ENCODE assay signal across 18 cellular contexts in genomic region chr18:27787543-27787942, GRCh38.
DNase-seq lines count a peak whose midpoint lies in the region; ATAC-seq, FAIRE-seq and TF ChIP-seq lines count a peak whose summit lies in the region.
"Had no signal": no experiment of that assay in that cellular context is flagged by ENCODE, and none has a peak within 500 bp of the region (broad histone marks: within the 10 kb centered on the region; RNA-seq: fewer than 3 reads in every experiment).

No MANE protein-coding gene starts in this region.

- no peak for FAIRE-seq in HepG2 (lab: Jason Lieb, UNC)
- FAIRE-seq: GM12878, GM19239 had no signal

- H3K27ac ChIP-seq in HepG2 (ENCODE audit: extremely low read length, insufficient read depth, low read length) = no peak overlapping the region
- no peak overlapping the region for H3K27ac ChIP-seq in right lobe of liver
- H3K27ac ChIP-seq in left lung = no peak overlapping the region

- no peak for TF ChIP-seq EP300 in HepG2 (IDR thresholded peaks at IDR 0.05; ENCODE audit: low read depth in 2 of 2, low read length in 2 of 2)
- TF ChIP-seq EP300 in HepG2 (CRISPR knock-in tag; IDR thresholded peaks at IDR 0.05; ENCODE audit: borderline replicate concordance) = no peak

- BruUV-seq in HepG2 (replicated peaks; lab: Mats Ljungman, UMichigan) = no TSS peak

- DNase-seq in NCI-H2171 treated with DMSO at 0.1 percent for 48 hours (lab: John Stamatoyannopoulos, UW) (peak; percentile 6), NCI-H2171 (lab: John Stamatoyannopoulos, UW) (no peak), HepG2 (ENCODE audit: low spot score) (no peak), right lobe of liver (no peak), adipocyte (ENCODE audit: low read depth) (peak; percentile 38), left lung (no peak)
- DNase-seq: ACHN; C1 segment of cervical spinal cord; Calu3; CD4-positive, alpha-beta T cell; DMS 273 treated with DMSO at 0.1 percent for 48 hours; DMS79; GOT3; H9 had no signal

- intact Hi-C loops in HepG2 (cut with micrococcal nuclease; ENCODE audit: unreplicated experiment) = no loop called here
- intact Hi-C loops in right lobe of liver (cut with DNase I) = no loop called here
- intact Hi-C loops in left lung (cut with DNase I) = no loop called here

- no peak overlapping the region for H3K4me2 ChIP-seq in HepG2 (ENCODE audit: low read depth, low read length)

- in situ Hi-C loops in HepG2 (cut with HindIII; ENCODE audit: extremely low pct_ligation_motif_present, low pct_unique_long_range_greater_than_20kb) = loop anchor here (25.0 kb wide), 1 partner anchor 400 kb away; the partner anchor contains the start of gene CDH2

- CTCF ChIA-PET in HepG2 (lab: Yijun Ruan, JAX; ENCODE audit: low intra/inter-chr PET ratio, low total read pairs) = no interaction called here

- H3K4me3 ChIP-seq in HepG2 (replicated peaks in 1 of 3; ENCODE audit: insufficient read depth in 1 of 3, low read depth in 2 of 3, low read length in 3 of 3) (no peak overlapping the region), right lobe of liver (no peak overlapping the region), adipocyte (ENCODE audit: low read length) (no peak overlapping the region), left lung (no peak overlapping the region)
- H3K4me3 ChIP-seq: GM12878 had no signal

- H4K20me1 ChIP-seq in HepG2 (ENCODE audit: insufficient read depth, low read length) = no peaks in the 10 kb centered on the region

- no peaks in the 10 kb centered on the region for H3K79me2 ChIP-seq in HepG2 (ENCODE audit: insufficient read depth, low read length)

- H3K4me1 ChIP-seq in HepG2 (ENCODE audit: insufficient read depth, low read length) = no peaks in the 10 kb centered on the region
- H3K4me1 ChIP-seq in right lobe of liver = no peaks in the 10 kb centered on the region
- H3K4me1 ChIP-seq in adipocyte (ENCODE audit: control insufficient read depth, insufficient read depth, low read length) = no peaks in the 10 kb centered on the region
- no peaks in the 10 kb centered on the region for H3K4me1 ChIP-seq in left lung

- TF ChIP-seq CTCF in HepG2 (CRISPR knock-in tag; IDR thresholded peaks at IDR 0.05) (no peak), right lobe of liver (IDR thresholded peaks at IDR 0.05) (no peak), left lung (IDR thresholded peaks at IDR 0.05) (no peak)

- H3K27me3 ChIP-seq in HepG2 (ENCODE audit: control insufficient read depth in 1 of 2, insufficient read depth in 2 of 2, low read length in 2 of 2) (peaks cover 0 to 7% of the 10 kb centered on the region in 2 experiments; a peak in 2 of 5 replicates), right lobe of liver (no peaks in the 10 kb centered on the region), adipocyte (replicated peaks; ENCODE audit: control insufficient read depth, insufficient read depth, low read length) (peaks cover 12% of the 10 kb centered on the region), left lung (no peaks in the 10 kb centered on the region)

- TF ChIP-seq RAD21 in HepG2 (CRISPR knock-in tag; IDR thresholded peaks at IDR 0.05) = no peak

- POLR2A ChIA-PET in HepG2 (lab: Yijun Ruan, JAX) = no interaction called here

- H3K9me3 ChIP-seq in HepG2 (ENCODE audit: low read length) (no peaks in the 10 kb centered on the region), right lobe of liver (no peaks in the 10 kb centered on the region), adipocyte (ENCODE audit: control insufficient read depth, low read length) (no peaks in the 10 kb centered on the region), left lung (peaks cover 0 to 10% of the 10 kb centered on the region in 2 donors)

- 4% methylated on average over 1 of the region's 1 CpG for WGBS in HepG2 (ENCODE audit: low lambda C conversion rate)
- 25% methylated on average over 1 of the region's 1 CpG for WGBS in right lobe of liver (ENCODE audit: insufficient coverage, low coverage, low lambda C conversion rate, missing lambda C conversion rate)

- H2AFZ ChIP-seq in HepG2 (ENCODE audit: low read length) = no peak overlapping the region

- TF ChIP-seq POLR2A in HepG2 (IDR thresholded peaks at IDR 0.05; ENCODE audit: insufficient read depth in 1 of 2, low read depth in 2 of 2, low read length in 2 of 2) = no peak
- no peak for TF ChIP-seq POLR2A in right lobe of liver (IDR thresholded peaks at IDR 0.05)

- ATAC-seq in HepG2 = no peak
- no peak for ATAC-seq in right lobe of liver
- ATAC-seq in GM18511 (IDR thresholded peaks at IDR 0.05; ENCODE audit: unreplicated experiment) = no peak
- no peak for ATAC-seq in left lung
- ATAC-seq in HG03196 (IDR thresholded peaks at IDR 0.05; ENCODE audit: unreplicated experiment) = no peak
- ATAC-seq: GM12878 had no signal

- H3K36me3 ChIP-seq in HepG2 (replicated peaks in 1 of 2; ENCODE audit: control insufficient read depth in 1 of 2, insufficient read depth in 2 of 2, low read length in 2 of 2) (no peaks in the 10 kb centered on the region), right lobe of liver (no peaks in the 10 kb centered on the region), adipocyte (ENCODE audit: control insufficient read depth, insufficient read depth, low read length, severe bottlenecking) (no peaks in the 10 kb centered on the region), left lung (no peaks in the 10 kb centered on the region)

- H3K9ac ChIP-seq in HepG2 (ENCODE audit: insufficient read depth, low read depth, low read length) = no peak overlapping the region
- H3K9ac ChIP-seq in adipocyte (ENCODE audit: low read length) = no peak overlapping the region

TF ChIP-seq in HepG2, 621 proteins besides CTCF, POLR2A, EP300 and RAD21:
- TF ChIP-seq SAFB2 (CRISPR knock-in tag; IDR thresholded peaks at IDR 0.05; ENCODE audit: borderline replicate concordance, low read depth) (no peak), SMARCC2 (IDR thresholded peaks at IDR 0.05) (no peak), ZNF746 (CRISPR knock-in tag; IDR thresholded peaks at IDR 0.05) (no peak), HINFP (CRISPR knock-in tag; IDR thresholded peaks at IDR 0.05; ENCODE audit: low read depth) (no peak), DMAP1 (CRISPR knock-in tag; IDR thresholded peaks at IDR 0.05) (no peak), ZNF75D (CRISPR knock-in tag; IDR thresholded peaks at IDR 0.05; ENCODE audit: borderline replicate concordance) (no peak), PBX3 (CRISPR knock-in tag; IDR thresholded peaks at IDR 0.05; ENCODE audit: borderline replicate concordance) (no peak)
- TF ChIP-seq, protein P1, sequence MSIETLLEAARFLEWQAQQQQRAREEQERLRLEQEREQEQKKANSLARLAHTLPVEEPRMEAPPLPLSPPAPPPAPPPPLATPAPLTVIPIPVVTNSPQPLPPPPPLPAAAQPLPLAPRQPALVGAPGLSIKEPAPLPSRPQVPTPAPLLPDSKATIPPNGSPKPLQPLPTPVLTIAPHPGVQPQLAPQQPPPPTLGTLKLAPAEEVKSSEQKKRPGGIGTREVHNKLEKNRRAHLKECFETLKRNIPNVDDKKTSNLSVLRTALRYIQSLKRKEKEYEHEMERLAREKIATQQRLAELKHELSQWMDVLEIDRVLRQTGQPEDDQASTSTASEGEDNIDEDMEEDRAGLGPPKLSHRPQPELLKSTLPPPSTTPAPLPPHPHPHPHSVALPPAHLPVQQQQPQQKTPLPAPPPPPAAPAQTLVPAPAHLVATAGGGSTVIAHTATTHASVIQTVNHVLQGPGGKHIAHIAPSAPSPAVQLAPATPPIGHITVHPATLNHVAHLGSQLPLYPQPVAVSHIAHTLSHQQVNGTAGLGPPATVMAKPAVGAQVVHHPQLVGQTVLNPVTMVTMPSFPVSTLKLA (IDR thresholded peaks at IDR 0.05) = peak; percentile 94
TF ChIP-seq in HepG2: peak in this region for 1.

Comparison
In these comparisons a context has a peak if more than half of its experiments do, and no peak if none do; other contexts are left out.
1. DNase-seq: peak in NCI-H2171 treated with DMSO at 0.1 percent for 48 hours (single experiment) and adipocyte (single experiment); none in NCI-H2171 (single experiment), HepG2 (single experiment), right lobe of liver (0 of 3) and left lung (0 of 2).